8 cellular contexts compared by ENCODE assay signal in genomic region chr5:99032234-99033013, GRCh38.
DNase-seq lines count a peak whose midpoint lies in the region; ATAC-seq and TF ChIP-seq lines count a peak whose summit lies in the region.

No MANE protein-coding gene starts in this region.

- H3K27ac Mint-ChIP-seq in activated naive CD8-positive, alpha-beta T cell treated with anti-CD3 and anti-CD28 coated beads for 36 hours = peak overlapping the region; percentile 94
- no peak overlapping the region for H3K27ac Mint-ChIP-seq in glutamatergic neuron (ENCODE audit: unreplicated experiment)
- peak overlapping the region; percentile 69 for H3K27ac Mint-ChIP-seq in osteocyte (ENCODE audit: unreplicated experiment)

- peaks cover 59% of the 10 kb centered on the region for H3K4me1 Mint-ChIP-seq in activated naive CD8-positive, alpha-beta T cell treated with anti-CD3 and anti-CD28 coated beads for 36 hours
- peaks cover 5% of the 10 kb centered on the region for H3K4me1 Mint-ChIP-seq in glutamatergic neuron (ENCODE audit: low read depth, unreplicated experiment)
- H3K4me1 Mint-ChIP-seq in osteocyte (ENCODE audit: unreplicated experiment) = peaks cover 14% of the 10 kb centered on the region

- peaks cover 2% of the 10 kb centered on the region for H3K9me3 Mint-ChIP-seq in activated naive CD8-positive, alpha-beta T cell treated with anti-CD3 and anti-CD28 coated beads for 36 hours
- H3K9me3 Mint-ChIP-seq in glutamatergic neuron (ENCODE audit: unreplicated experiment) = no peaks in the 10 kb centered on the region
- no peaks in the 10 kb centered on the region for H3K9me3 Mint-ChIP-seq in osteocyte (ENCODE audit: unreplicated experiment)

- H3K27me3 Mint-ChIP-seq in activated naive CD8-positive, alpha-beta T cell treated with anti-CD3 and anti-CD28 coated beads for 36 hours = no peaks in the 10 kb centered on the region
- H3K27me3 Mint-ChIP-seq in glutamatergic neuron (ENCODE audit: unreplicated experiment) = no peaks in the 10 kb centered on the region
- no peaks in the 10 kb centered on the region for H3K27me3 Mint-ChIP-seq in osteocyte (ENCODE audit: unreplicated experiment)

- peaks cover 3% of the 10 kb centered on the region for H3K36me3 Mint-ChIP-seq in activated naive CD8-positive, alpha-beta T cell treated with anti-CD3 and anti-CD28 coated beads for 36 hours
- H3K36me3 Mint-ChIP-seq in glutamatergic neuron (ENCODE audit: unreplicated experiment) (no peaks in the 10 kb centered on the region), osteocyte (ENCODE audit: unreplicated experiment) (no peaks in the 10 kb centered on the region)

- H3K27ac ChIP-seq in C4-2B = no peak overlapping the region

- ATAC-seq in GM18861 (IDR thresholded peaks at IDR 0.05; ENCODE audit: unreplicated experiment) (peak; percentile 32), HG03103 (IDR thresholded peaks at IDR 0.05; ENCODE audit: low read depth, unreplicated experiment) (peak; percentile 29)

- peak; percentile 85 for DNase-seq in NCI-H69 (lab: John Stamatoyannopoulos, UW)
- peak; percentile 14 for DNase-seq in activated naive CD8-positive, alpha-beta T cell treated with anti-CD3 and anti-CD28 coated beads for 36 hours
- no peak for DNase-seq in glutamatergic neuron
- no peak for DNase-seq in osteocyte (ENCODE audit: extremely low spot score, unreplicated experiment)
- DNase-seq in stimulated activated CD8-positive, alpha-beta memory T cell treated with anti-CD3 and anti-CD28 coated beads, Interleukin-4, amount 100 ng/mL, for 48 hours = no peak

- TF ChIP-seq CTCF in C4-2B (conservative IDR thresholded peaks at IDR 0.05) = peak; percentile 87
- peak; percentile 31 for TF ChIP-seq CTCF in glutamatergic neuron (IDR thresholded peaks at IDR 0.05; ENCODE audit: partially characterized antibody, unreplicated experiment)
- peak; percentile 85 for TF ChIP-seq CTCF in osteocyte (IDR thresholded peaks at IDR 0.05)

- H3K4me3 Mint-ChIP-seq in activated naive CD8-positive, alpha-beta T cell treated with anti-CD3 and anti-CD28 coated beads for 36 hours = peak overlapping the region; percentile 85
- H3K4me3 Mint-ChIP-seq in glutamatergic neuron (ENCODE audit: unreplicated experiment) (no peak overlapping the region), osteocyte (ENCODE audit: unreplicated experiment) (peak overlapping the region; percentile 38)

Comparison
In these comparisons a context has a peak if more than half of its experiments do, and no peak if none do; other contexts are left out.
1. CTCF ChIP-seq: peak in every context shown above with its lines; median percentile 87 in C4-2B; 85 in osteocyte; 31 in glutamatergic neuron.
2. DNase-seq: peak in NCI-H69 (single experiment) and activated naive CD8-positive, alpha-beta T cell treated with anti-CD3 and anti-CD28 coated beads for 36 hours (single experiment); none in glutamatergic neuron (single experiment), osteocyte (single experiment) and stimulated activated CD8-positive, alpha-beta memory T cell treated with anti-CD3 and anti-CD28 coated beads, Interleukin-4, amount 100 ng/mL, for 48 hours (single experiment).